ENCODE assay signal across 1 cellular context in the genomic region with DNA sequence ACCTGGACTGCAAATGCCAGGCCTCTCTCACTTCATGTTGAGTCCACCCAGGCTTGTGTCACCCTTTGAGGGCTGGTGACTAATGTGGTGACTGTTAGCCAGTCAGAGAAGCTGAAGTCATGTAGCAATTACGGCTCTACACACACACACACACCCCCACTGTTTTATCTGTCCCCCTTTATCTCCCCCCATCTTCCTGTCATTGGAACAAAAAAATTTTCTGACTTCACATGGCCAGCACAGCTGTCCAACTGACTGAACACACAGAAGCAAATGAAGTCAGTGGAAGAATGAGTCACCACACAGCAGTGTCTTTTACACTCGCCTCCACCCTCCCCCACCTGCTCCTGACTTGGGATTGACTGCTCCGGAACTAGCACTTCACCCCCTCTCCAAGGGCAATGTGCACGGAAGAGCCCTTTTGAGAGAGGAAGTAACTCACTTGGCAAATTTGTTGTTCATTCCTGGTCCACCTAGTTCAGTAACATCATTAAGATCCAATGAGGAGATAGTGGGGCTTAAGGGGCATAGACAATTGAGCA.
A peak's percentile ranks its signal among the peaks of the same experiment; 100 is the strongest.
TF ChIP-seq lines count a peak whose summit lies in the region.

No MANE protein-coding gene starts in this region.

TF ChIP-seq in K562, 482 proteins besides CTCF, POLR2A, EP300 and RAD21 (continues in another document):
- TF ChIP-seq MYNN (IDR thresholded peaks at IDR 0.05) (peak; percentile 44; the same call in 1 of the 2 replicates), MYNN (CRISPR knock-in tag; IDR thresholded peaks at IDR 0.05) (no peak), ZNF175 (CRISPR knock-in tag; IDR thresholded peaks at IDR 0.05; ENCODE audit: low read depth) (peak; percentile 70; the same call in 1 of the 2 replicates), PHB (CRISPR knock-in tag; IDR thresholded peaks at IDR 0.05) (no peak), MTA1 (IDR thresholded peaks at IDR 0.05; ENCODE audit: borderline replicate concordance) (peak; percentile 55; the same call in 1 of the 2 replicates), GATA2 (CRISPR knock-in tag; IDR thresholded peaks at IDR 0.05) (peak; percentile 60; the same call in 1 of the 2 replicates), HDAC1 (IDR thresholded peaks at IDR 0.05) (peak in 1 of 2 experiments; percentile 69; a peak in 2 of 4 replicates), TAF1 (IDR thresholded peaks at IDR 0.05; ENCODE audit: control insufficient read depth, extremely low read depth, insufficient read depth, low read length, severe bottlenecking) (no peak), ZNF174 (CRISPR knock-in tag; IDR thresholded peaks at IDR 0.05) (no peak), SREBF1 (IDR thresholded peaks at IDR 0.05; ENCODE audit: borderline replicate concordance, low read depth, low read length) (no peak), MCM7 (IDR thresholded peaks at IDR 0.05) (no peak), NR2C2 (CRISPR knock-in tag; IDR thresholded peaks at IDR 0.05) (no peak), NR2C2 (tag; IDR thresholded peaks at IDR 0.05) (peak; percentile 69; the same call in 1 of the 2 replicates), ZSCAN29 (IDR thresholded peaks at IDR 0.05) (no peak), ZNF589 (CRISPR knock-in tag; IDR thresholded peaks at IDR 0.05; ENCODE audit: low read depth) (peak; percentile 26; the same call in 1 of the 2 replicates), MEF2D (tag; conservative IDR thresholded peaks at IDR 0.05; ENCODE audit: low read depth) (0 out of 2 replicates have a peak, but pooled peaks have one; percentile 18), SMAD4 (CRISPR knock-in tag; conservative IDR thresholded peaks at IDR 0.05) (0 out of 2 replicates have a peak, but pooled peaks have one; percentile 58), NRF1 (conservative IDR thresholded peaks at IDR 0.05 in 1 of 2, IDR thresholded peaks at IDR 0.05 in 1 of 2) (peak in 1 of 2 experiments; percentile 17; a peak in 1 of 4 replicates), SMARCC2 (IDR thresholded peaks at IDR 0.05; ENCODE audit: low read depth) (peak; percentile 64; the same call in 1 of the 2 replicates), ZNF282 (CRISPR knock-in tag; IDR thresholded peaks at IDR 0.05) (no peak), PHTF2 (CRISPR knock-in tag; IDR thresholded peaks at IDR 0.05) (no peak), MEIS2 (IDR thresholded peaks at IDR 0.05; ENCODE audit: partially characterized antibody) (peak; percentile 54), EP400 (IDR thresholded peaks at IDR 0.05) (0 out of 2 replicates have a peak, but pooled peaks have one; percentile 31), SPI1 (IDR thresholded peaks at IDR 0.05; ENCODE audit: borderline replicate concordance, low read depth, low read length) (peak; percentile 72; the same call in 1 of the 2 replicates), SIN3A (IDR thresholded peaks at IDR 0.05; ENCODE audit: borderline replicate concordance in 2 of 2, control insufficient read depth in 1 of 2, low read depth in 2 of 2, low read length in 2 of 2) (no peak), FOSL1 (tag; conservative IDR thresholded peaks at IDR 0.05) (peak; percentile 99), ZC3H8 (IDR thresholded peaks at IDR 0.05) (no peak), TGIF2 (CRISPR knock-in tag; IDR thresholded peaks at IDR 0.05) (no peak), ZNF311 (CRISPR knock-in tag; IDR thresholded peaks at IDR 0.05) (no peak), ZFPM2 (CRISPR knock-in tag; IDR thresholded peaks at IDR 0.05) (no peak), IFI16 (CRISPR knock-in tag; IDR thresholded peaks at IDR 0.05) (no peak), NELFE (IDR thresholded peaks at IDR 0.05; ENCODE audit: insufficient read depth, insufficient read length) (no peak), RFX5 (IDR thresholded peaks at IDR 0.05; ENCODE audit: low read depth, low read length) (no peak), NFIC (IDR thresholded peaks at IDR 0.05) (no peak), ZSCAN32 (CRISPR knock-in tag; IDR thresholded peaks at IDR 0.05) (peak; percentile 68; the same call in 1 of the 2 replicates), ASH1L (IDR thresholded peaks at IDR 0.05; ENCODE audit: borderline replicate concordance, low read depth, partially characterized antibody) (no peak), ZNF41 (CRISPR knock-in tag; conservative IDR thresholded peaks at IDR 0.05) (no peak), ZNF184 (CRISPR knock-in tag; IDR thresholded peaks at IDR 0.05) (no peak), TRIM24 (IDR thresholded peaks at IDR 0.05) (peak in 1 of 2 experiments; percentile 69; a peak in 2 of 4 replicates), EHMT2 (IDR thresholded peaks at IDR 0.05) (peak; percentile 80), ZNF586 (CRISPR knock-in tag; conservative IDR thresholded peaks at IDR 0.05) (no peak), ZNF76 (CRISPR knock-in tag; IDR thresholded peaks at IDR 0.05; ENCODE audit: borderline replicate concordance) (no peak), POLR2AphosphoS5 (IDR thresholded peaks at IDR 0.05; ENCODE audit: control insufficient read depth, insufficient read depth, low read depth, low read length) (no peak), DPF2 (IDR thresholded peaks at IDR 0.05) (peak; percentile 86)
- TF ChIP-seq, protein P1, sequence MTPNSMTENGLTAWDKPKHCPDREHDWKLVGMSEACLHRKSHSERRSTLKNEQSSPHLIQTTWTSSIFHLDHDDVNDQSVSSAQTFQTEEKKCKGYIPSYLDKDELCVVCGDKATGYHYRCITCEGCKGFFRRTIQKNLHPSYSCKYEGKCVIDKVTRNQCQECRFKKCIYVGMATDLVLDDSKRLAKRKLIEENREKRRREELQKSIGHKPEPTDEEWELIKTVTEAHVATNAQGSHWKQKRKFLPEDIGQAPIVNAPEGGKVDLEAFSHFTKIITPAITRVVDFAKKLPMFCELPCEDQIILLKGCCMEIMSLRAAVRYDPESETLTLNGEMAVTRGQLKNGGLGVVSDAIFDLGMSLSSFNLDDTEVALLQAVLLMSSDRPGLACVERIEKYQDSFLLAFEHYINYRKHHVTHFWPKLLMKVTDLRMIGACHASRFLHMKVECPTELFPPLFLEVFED (CRISPR knock-in tag; conservative IDR thresholded peaks at IDR 0.05) = no peak
- TF ChIP-seq, protein P2, sequence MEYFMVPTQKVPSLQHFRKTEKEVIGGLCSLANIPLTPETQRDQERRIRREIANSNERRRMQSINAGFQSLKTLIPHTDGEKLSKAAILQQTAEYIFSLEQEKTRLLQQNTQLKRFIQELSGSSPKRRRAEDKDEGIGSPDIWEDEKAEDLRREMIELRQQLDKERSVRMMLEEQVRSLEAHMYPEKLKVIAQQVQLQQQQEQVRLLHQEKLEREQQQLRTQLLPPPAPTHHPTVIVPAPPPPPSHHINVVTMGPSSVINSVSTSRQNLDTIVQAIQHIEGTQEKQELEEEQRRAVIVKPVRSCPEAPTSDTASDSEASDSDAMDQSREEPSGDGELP (CRISPR knock-in tag; IDR thresholded peaks at IDR 0.05; ENCODE audit: borderline replicate concordance) = peak; percentile 77
- TF ChIP-seq, protein P3, sequence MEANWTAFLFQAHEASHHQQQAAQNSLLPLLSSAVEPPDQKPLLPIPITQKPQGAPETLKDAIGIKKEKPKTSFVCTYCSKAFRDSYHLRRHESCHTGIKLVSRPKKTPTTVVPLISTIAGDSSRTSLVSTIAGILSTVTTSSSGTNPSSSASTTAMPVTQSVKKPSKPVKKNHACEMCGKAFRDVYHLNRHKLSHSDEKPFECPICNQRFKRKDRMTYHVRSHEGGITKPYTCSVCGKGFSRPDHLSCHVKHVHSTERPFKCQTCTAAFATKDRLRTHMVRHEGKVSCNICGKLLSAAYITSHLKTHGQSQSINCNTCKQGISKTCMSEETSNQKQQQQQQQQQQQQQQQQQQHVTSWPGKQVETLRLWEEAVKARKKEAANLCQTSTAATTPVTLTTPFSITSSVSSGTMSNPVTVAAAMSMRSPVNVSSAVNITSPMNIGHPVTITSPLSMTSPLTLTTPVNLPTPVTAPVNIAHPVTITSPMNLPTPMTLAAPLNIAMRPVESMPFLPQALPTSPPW (CRISPR knock-in tag; IDR thresholded peaks at IDR 0.05) = peak; percentile 92
- TF ChIP-seq, protein P4, sequence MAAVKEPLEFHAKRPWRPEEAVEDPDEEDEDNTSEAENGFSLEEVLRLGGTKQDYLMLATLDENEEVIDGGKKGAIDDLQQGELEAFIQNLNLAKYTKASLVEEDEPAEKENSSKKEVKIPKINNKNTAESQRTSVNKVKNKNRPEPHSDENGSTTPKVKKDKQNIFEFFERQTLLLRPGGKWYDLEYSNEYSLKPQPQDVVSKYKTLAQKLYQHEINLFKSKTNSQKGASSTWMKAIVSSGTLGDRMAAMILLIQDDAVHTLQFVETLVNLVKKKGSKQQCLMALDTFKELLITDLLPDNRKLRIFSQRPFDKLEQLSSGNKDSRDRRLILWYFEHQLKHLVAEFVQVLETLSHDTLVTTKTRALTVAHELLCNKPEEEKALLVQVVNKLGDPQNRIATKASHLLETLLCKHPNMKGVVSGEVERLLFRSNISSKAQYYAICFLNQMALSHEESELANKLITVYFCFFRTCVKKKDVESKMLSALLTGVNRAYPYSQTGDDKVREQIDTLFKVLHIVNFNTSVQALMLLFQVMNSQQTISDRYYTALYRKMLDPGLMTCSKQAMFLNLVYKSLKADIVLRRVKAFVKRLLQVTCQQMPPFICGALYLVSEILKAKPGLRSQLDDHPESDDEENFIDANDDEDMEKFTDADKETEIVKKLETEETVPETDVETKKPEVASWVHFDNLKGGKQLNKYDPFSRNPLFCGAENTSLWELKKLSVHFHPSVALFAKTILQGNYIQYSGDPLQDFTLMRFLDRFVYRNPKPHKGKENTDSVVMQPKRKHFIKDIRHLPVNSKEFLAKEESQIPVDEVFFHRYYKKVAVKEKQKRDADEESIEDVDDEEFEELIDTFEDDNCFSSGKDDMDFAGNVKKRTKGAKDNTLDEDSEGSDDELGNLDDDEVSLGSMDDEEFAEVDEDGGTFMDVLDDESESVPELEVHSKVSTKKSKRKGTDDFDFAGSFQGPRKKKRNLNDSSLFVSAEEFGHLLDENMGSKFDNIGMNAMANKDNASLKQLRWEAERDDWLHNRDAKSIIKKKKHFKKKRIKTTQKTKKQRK (IDR thresholded peaks at IDR 0.05; ENCODE audit: borderline replicate concordance, low read depth, low read length) = no peak
- TF ChIP-seq, protein P5, sequence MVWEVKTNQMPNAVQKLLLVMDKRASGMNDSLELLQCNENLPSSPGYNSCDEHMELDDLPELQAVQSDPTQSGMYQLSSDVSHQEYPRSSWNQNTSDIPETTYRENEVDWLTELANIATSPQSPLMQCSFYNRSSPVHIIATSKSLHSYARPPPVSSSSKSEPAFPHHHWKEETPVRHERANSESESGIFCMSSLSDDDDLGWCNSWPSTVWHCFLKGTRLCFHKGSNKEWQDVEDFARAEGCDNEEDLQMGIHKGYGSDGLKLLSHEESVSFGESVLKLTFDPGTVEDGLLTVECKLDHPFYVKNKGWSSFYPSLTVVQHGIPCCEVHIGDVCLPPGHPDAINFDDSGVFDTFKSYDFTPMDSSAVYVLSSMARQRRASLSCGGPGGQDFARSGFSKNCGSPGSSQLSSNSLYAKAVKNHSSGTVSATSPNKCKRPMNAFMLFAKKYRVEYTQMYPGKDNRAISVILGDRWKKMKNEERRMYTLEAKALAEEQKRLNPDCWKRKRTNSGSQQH (CRISPR knock-in tag; IDR thresholded peaks at IDR 0.05) = peak; percentile 28; the same call in 1 of the 2 replicates
- TF ChIP-seq, protein P6, sequence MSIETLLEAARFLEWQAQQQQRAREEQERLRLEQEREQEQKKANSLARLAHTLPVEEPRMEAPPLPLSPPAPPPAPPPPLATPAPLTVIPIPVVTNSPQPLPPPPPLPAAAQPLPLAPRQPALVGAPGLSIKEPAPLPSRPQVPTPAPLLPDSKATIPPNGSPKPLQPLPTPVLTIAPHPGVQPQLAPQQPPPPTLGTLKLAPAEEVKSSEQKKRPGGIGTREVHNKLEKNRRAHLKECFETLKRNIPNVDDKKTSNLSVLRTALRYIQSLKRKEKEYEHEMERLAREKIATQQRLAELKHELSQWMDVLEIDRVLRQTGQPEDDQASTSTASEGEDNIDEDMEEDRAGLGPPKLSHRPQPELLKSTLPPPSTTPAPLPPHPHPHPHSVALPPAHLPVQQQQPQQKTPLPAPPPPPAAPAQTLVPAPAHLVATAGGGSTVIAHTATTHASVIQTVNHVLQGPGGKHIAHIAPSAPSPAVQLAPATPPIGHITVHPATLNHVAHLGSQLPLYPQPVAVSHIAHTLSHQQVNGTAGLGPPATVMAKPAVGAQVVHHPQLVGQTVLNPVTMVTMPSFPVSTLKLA (conservative IDR thresholded peaks at IDR 0.05) = peak; percentile 53 to 86; a peak in 3 of 4 replicates
- TF ChIP-seq, protein P7, sequence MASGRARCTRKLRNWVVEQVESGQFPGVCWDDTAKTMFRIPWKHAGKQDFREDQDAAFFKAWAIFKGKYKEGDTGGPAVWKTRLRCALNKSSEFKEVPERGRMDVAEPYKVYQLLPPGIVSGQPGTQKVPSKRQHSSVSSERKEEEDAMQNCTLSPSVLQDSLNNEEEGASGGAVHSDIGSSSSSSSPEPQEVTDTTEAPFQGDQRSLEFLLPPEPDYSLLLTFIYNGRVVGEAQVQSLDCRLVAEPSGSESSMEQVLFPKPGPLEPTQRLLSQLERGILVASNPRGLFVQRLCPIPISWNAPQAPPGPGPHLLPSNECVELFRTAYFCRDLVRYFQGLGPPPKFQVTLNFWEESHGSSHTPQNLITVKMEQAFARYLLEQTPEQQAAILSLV (tag; IDR thresholded peaks at IDR 0.05) = no peak
- TF ChIP-seq, protein P8, sequence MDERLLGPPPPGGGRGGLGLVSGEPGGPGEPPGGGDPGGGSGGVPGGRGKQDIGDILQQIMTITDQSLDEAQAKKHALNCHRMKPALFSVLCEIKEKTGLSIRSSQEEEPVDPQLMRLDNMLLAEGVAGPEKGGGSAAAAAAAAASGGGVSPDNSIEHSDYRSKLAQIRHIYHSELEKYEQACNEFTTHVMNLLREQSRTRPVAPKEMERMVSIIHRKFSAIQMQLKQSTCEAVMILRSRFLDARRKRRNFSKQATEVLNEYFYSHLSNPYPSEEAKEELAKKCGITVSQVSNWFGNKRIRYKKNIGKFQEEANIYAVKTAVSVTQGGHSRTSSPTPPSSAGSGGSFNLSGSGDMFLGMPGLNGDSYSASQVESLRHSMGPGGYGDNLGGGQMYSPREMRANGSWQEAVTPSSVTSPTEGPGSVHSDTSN (CRISPR knock-in tag; IDR thresholded peaks at IDR 0.05; ENCODE audit: low read depth) = no peak
- TF ChIP-seq, protein P8 (tag; conservative IDR thresholded peaks at IDR 0.05; ENCODE audit: low read depth) = peak; percentile 29; the same call in 1 of the 2 replicates
- TF ChIP-seq, protein P9, sequence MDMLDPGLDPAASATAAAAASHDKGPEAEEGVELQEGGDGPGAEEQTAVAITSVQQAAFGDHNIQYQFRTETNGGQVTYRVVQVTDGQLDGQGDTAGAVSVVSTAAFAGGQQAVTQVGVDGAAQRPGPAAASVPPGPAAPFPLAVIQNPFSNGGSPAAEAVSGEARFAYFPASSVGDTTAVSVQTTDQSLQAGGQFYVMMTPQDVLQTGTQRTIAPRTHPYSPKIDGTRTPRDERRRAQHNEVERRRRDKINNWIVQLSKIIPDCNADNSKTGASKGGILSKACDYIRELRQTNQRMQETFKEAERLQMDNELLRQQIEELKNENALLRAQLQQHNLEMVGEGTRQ (CRISPR knock-in tag; IDR thresholded peaks at IDR 0.05) = 0 out of 2 replicates have a peak, but pooled peaks have one; percentile 8
